Comparison of ENCODE assay signal across 1 cellular context in the genomic region with DNA sequence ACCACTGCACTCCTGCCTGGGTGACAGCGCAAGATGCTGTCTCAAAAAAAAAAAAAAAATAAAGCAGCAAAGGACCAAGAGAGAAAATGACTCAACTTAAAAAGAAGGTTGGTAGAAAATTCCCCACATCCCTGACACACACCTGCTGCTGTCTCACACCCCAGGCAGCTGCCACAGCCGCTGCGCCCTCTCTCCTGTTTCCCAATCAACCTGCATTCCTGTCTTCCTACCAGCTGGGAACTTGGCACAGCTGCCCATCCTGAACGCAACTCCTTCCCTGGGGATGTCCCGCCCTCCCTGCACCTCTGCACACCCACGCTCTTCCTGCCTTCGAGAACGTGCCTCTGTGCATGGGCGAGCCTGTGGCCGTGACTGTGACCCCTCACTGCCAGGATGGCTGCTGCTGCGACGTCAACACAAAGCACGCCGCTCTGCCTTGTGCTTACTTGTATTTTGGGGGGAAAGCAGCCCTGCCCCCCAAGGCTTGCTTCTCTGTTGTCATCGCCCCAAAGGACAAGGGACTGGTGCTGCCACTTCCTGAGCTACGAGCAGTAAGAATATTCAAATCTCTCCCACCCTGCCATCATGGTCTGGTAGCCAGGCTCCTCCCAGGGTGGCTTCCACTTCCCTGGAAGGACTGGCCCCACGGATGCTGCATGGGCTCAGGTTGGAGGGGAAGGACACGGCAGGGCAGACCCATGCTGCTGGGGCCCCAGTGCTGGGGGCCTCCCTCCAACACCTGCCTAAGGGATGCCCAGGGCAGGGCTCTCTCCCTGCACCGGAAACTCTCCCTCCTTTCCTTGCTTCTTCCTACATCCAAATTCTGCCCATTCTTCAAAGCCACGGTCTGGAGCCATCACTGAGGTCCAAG.
TF ChIP-seq lines count a peak whose summit lies in the region.

No MANE protein-coding gene starts in this region.

TF ChIP-seq in H1, 55 proteins besides CTCF, POLR2A, EP300 and RAD21:
- TF ChIP-seq TAF7 (optimal IDR thresholded peaks at IDR 0.05; ENCODE audit: borderline replicate concordance, low read depth, low read length) (no peak), MAFK (IDR thresholded peaks at IDR 0.05; ENCODE audit: low read depth, low read length) (no peak), FOSL1 (IDR thresholded peaks at IDR 0.05; ENCODE audit: insufficient read depth, low read depth, low read length) (no peak), KDM1A (IDR thresholded peaks at IDR 0.05; ENCODE audit: borderline replicate concordance, low read length) (no peak), JUN (IDR thresholded peaks at IDR 0.05; ENCODE audit: low read depth, low read length) (no peak), HDAC6 (IDR thresholded peaks at IDR 0.05; ENCODE audit: low read depth, low read length) (no peak), CBX8 (IDR thresholded peaks at IDR 0.05; ENCODE audit: borderline replicate concordance, low read depth, low read length) (no peak), TEAD4 (IDR thresholded peaks at IDR 0.05; ENCODE audit: low read depth, low read length) (no peak), SIN3A (conservative IDR thresholded peaks at IDR 0.05 in 1 of 2, IDR thresholded peaks at IDR 0.05 in 1 of 2; ENCODE audit: low read depth in 1 of 2, low read length in 2 of 2) (no peak)
- TF ChIP-seq, protein P1, sequence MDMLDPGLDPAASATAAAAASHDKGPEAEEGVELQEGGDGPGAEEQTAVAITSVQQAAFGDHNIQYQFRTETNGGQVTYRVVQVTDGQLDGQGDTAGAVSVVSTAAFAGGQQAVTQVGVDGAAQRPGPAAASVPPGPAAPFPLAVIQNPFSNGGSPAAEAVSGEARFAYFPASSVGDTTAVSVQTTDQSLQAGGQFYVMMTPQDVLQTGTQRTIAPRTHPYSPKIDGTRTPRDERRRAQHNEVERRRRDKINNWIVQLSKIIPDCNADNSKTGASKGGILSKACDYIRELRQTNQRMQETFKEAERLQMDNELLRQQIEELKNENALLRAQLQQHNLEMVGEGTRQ (IDR thresholded peaks at IDR 0.05; ENCODE audit: low read length): no peak
